Comparison of ENCODE assay signal across 1 cellular context in the genomic region with DNA sequence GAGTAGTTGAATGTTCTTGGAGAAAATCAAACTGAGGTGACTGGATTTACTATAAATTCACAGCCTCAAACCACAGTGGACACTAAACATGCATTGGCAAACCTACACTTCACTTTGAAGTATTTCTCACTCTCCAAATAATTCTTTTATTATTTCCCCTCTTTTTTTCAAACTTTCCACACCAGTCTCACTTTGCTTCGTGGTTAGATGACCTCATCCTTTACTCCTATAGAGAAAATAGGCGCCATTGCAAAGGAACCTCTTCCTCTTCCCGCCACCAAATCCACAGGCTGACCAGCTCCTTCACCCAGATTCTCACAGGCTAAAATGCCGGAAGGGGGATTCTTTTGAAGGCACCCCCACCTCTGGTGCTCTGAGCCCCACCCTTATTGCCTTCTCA.
TF ChIP-seq lines count a peak whose summit lies in the region.

No MANE protein-coding gene starts in this region.

TF ChIP-seq in HepG2, 621 proteins besides CTCF, POLR2A, EP300 and RAD21:
- TF ChIP-seq ATF7 (IDR thresholded peaks at IDR 0.05) (peak; percentile 67; the same call in 1 of the 2 replicates), ATF7 (CRISPR knock-in tag; IDR thresholded peaks at IDR 0.05) (no peak), ZNF350 (CRISPR knock-in tag; IDR thresholded peaks at IDR 0.05; ENCODE audit: borderline replicate concordance, low read depth) (no peak), ZNF766 (CRISPR knock-in tag; IDR thresholded peaks at IDR 0.05; ENCODE audit: borderline replicate concordance) (no peak), HIVEP1 (CRISPR knock-in tag; IDR thresholded peaks at IDR 0.05) (no peak), MED13 (CRISPR knock-in tag; IDR thresholded peaks at IDR 0.05) (no peak)
- TF ChIP-seq, protein P1, sequence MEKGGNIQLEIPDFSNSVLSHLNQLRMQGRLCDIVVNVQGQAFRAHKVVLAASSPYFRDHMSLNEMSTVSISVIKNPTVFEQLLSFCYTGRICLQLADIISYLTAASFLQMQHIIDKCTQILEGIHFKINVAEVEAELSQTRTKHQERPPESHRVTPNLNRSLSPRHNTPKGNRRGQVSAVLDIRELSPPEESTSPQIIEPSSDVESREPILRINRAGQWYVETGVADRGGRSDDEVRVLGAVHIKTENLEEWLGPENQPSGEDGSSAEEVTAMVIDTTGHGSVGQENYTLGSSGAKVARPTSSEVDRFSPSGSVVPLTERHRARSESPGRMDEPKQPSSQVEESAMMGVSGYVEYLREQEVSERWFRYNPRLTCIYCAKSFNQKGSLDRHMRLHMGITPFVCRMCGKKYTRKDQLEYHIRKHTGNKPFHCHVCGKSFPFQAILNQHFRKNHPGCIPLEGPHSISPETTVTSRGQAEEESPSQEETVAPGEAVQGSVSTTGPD (CRISPR knock-in tag; IDR thresholded peaks at IDR 0.05) = no peak
